Comparison of ENCODE assay signal across 1 cellular context in genomic region chr6:28161410-28162079, GRCh38.
TF ChIP-seq lines count a peak whose summit lies in the region.

No MANE protein-coding gene starts in this region.

TF ChIP-seq in HepG2, 621 proteins besides CTCF, POLR2A, EP300 and RAD21 (continued from another document and continues in another):
- 0 out of 2 replicates have a peak, but pooled peaks have one; percentile 34 for TF ChIP-seq ZNF230 (CRISPR knock-in tag; IDR thresholded peaks at IDR 0.05)
- TF ChIP-seq, protein P1, sequence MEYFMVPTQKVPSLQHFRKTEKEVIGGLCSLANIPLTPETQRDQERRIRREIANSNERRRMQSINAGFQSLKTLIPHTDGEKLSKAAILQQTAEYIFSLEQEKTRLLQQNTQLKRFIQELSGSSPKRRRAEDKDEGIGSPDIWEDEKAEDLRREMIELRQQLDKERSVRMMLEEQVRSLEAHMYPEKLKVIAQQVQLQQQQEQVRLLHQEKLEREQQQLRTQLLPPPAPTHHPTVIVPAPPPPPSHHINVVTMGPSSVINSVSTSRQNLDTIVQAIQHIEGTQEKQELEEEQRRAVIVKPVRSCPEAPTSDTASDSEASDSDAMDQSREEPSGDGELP (IDR thresholded peaks at IDR 0.05; ENCODE audit: borderline replicate concordance, low read depth), result 0 out of 2 replicates have a peak, but pooled peaks have one; percentile 38
- no peak for TF ChIP-seq ZNF7 (CRISPR knock-in tag; IDR thresholded peaks at IDR 0.05)
- TF ChIP-seq ZBTB33 (CRISPR knock-in tag; IDR thresholded peaks at IDR 0.05), result no peak
- TF ChIP-seq ZBTB3 (CRISPR knock-in tag; IDR thresholded peaks at IDR 0.05; ENCODE audit: borderline replicate concordance, low read depth), result no peak
- TF ChIP-seq XRCC5 (optimal IDR thresholded peaks at IDR 0.05; ENCODE audit: low read length), result peak; percentile 69
- peak; percentile 31; the same call in 1 of the 2 replicates for TF ChIP-seq ZNF556 (CRISPR knock-in tag; IDR thresholded peaks at IDR 0.05; ENCODE audit: borderline replicate concordance)
- no peak for TF ChIP-seq SP1 (IDR thresholded peaks at IDR 0.05)
- TF ChIP-seq SP1 (CRISPR knock-in tag; IDR thresholded peaks at IDR 0.05), result peak; percentile 67; the same call in 1 of the 2 replicates
- TF ChIP-seq ZNF121 (CRISPR knock-in tag; IDR thresholded peaks at IDR 0.05), result no peak
- TF ChIP-seq ZNF18 (CRISPR knock-in tag; IDR thresholded peaks at IDR 0.05; ENCODE audit: insufficient replicate concordance), result no peak
- peak; percentile 63 for TF ChIP-seq ZNF543 (CRISPR knock-in tag; IDR thresholded peaks at IDR 0.05)
- no peak for TF ChIP-seq NFRKB (IDR thresholded peaks at IDR 0.05)
- peak; percentile 18; the same call in 1 of the 2 replicates for TF ChIP-seq ZNF281 (CRISPR knock-in tag; IDR thresholded peaks at IDR 0.05; ENCODE audit: borderline replicate concordance)
- peak; percentile 82; the same call in 1 of the 2 replicates for TF ChIP-seq NFKB2 (CRISPR knock-in tag; IDR thresholded peaks at IDR 0.05; ENCODE audit: borderline replicate concordance)
- TF ChIP-seq KMT2B (CRISPR knock-in tag; IDR thresholded peaks at IDR 0.05), result peak; percentile 89
- no peak for TF ChIP-seq ZNF224 (CRISPR knock-in tag; IDR thresholded peaks at IDR 0.05)
- TF ChIP-seq KAT7 (CRISPR knock-in tag; IDR thresholded peaks at IDR 0.05; ENCODE audit: borderline replicate concordance), result peak; percentile 71; the same call in 1 of the 2 replicates
- no peak for TF ChIP-seq ZXDC (CRISPR knock-in tag; IDR thresholded peaks at IDR 0.05)
- TF ChIP-seq ZNF547 (CRISPR knock-in tag; IDR thresholded peaks at IDR 0.05), result peak; percentile 74; the same call in 1 of the 2 replicates
- TF ChIP-seq KDM2A (CRISPR knock-in tag; IDR thresholded peaks at IDR 0.05; ENCODE audit: borderline replicate concordance, low read depth), result peak; percentile 94; the same call in 1 of the 2 replicates
- TF ChIP-seq ZSCAN25 (CRISPR knock-in tag; IDR thresholded peaks at IDR 0.05), result peak; percentile 48; the same call in 1 of the 2 replicates
- TF ChIP-seq, protein P2, sequence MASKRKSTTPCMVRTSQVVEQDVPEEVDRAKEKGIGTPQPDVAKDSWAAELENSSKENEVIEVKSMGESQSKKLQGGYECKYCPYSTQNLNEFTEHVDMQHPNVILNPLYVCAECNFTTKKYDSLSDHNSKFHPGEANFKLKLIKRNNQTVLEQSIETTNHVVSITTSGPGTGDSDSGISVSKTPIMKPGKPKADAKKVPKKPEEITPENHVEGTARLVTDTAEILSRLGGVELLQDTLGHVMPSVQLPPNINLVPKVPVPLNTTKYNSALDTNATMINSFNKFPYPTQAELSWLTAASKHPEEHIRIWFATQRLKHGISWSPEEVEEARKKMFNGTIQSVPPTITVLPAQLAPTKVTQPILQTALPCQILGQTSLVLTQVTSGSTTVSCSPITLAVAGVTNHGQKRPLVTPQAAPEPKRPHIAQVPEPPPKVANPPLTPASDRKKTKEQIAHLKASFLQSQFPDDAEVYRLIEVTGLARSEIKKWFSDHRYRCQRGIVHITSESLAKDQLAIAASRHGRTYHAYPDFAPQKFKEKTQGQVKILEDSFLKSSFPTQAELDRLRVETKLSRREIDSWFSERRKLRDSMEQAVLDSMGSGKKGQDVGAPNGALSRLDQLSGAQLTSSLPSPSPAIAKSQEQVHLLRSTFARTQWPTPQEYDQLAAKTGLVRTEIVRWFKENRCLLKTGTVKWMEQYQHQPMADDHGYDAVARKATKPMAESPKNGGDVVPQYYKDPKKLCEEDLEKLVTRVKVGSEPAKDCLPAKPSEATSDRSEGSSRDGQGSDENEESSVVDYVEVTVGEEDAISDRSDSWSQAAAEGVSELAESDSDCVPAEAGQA (IDR thresholded peaks at IDR 0.05; ENCODE audit: low read depth), result no peak
- TF ChIP-seq, protein P2 (CRISPR knock-in tag; IDR thresholded peaks at IDR 0.05; ENCODE audit: borderline replicate concordance), result 0 out of 2 replicates have a peak, but pooled peaks have one; percentile 22
- 0 out of 2 replicates have a peak, but pooled peaks have one; percentile 52 for TF ChIP-seq ZNF34 (CRISPR knock-in tag; IDR thresholded peaks at IDR 0.05; ENCODE audit: borderline replicate concordance)
- TF ChIP-seq ERF (CRISPR knock-in tag; IDR thresholded peaks at IDR 0.05), result peak; percentile 77; the same call in 1 of the 2 replicates
- TF ChIP-seq, protein P3, sequence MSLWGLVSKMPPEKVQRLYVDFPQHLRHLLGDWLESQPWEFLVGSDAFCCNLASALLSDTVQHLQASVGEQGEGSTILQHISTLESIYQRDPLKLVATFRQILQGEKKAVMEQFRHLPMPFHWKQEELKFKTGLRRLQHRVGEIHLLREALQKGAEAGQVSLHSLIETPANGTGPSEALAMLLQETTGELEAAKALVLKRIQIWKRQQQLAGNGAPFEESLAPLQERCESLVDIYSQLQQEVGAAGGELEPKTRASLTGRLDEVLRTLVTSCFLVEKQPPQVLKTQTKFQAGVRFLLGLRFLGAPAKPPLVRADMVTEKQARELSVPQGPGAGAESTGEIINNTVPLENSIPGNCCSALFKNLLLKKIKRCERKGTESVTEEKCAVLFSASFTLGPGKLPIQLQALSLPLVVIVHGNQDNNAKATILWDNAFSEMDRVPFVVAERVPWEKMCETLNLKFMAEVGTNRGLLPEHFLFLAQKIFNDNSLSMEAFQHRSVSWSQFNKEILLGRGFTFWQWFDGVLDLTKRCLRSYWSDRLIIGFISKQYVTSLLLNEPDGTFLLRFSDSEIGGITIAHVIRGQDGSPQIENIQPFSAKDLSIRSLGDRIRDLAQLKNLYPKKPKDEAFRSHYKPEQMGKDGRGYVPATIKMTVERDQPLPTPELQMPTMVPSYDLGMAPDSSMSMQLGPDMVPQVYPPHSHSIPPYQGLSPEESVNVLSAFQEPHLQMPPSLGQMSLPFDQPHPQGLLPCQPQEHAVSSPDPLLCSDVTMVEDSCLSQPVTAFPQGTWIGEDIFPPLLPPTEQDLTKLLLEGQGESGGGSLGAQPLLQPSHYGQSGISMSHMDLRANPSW (CRISPR knock-in tag; IDR thresholded peaks at IDR 0.05; ENCODE audit: borderline replicate concordance), result peak; percentile 78; the same call in 1 of the 2 replicates
- peak; percentile 77; the same call in 1 of the 2 replicates for TF ChIP-seq GLI4 (CRISPR knock-in tag; IDR thresholded peaks at IDR 0.05; ENCODE audit: borderline replicate concordance)
- peak; percentile 46 to 65; a peak in 3 of 4 replicates for TF ChIP-seq HMGXB4 (CRISPR knock-in tag; IDR thresholded peaks at IDR 0.05; ENCODE audit: borderline replicate concordance in 1 of 2, low read depth in 1 of 2)
- TF ChIP-seq, protein P4, sequence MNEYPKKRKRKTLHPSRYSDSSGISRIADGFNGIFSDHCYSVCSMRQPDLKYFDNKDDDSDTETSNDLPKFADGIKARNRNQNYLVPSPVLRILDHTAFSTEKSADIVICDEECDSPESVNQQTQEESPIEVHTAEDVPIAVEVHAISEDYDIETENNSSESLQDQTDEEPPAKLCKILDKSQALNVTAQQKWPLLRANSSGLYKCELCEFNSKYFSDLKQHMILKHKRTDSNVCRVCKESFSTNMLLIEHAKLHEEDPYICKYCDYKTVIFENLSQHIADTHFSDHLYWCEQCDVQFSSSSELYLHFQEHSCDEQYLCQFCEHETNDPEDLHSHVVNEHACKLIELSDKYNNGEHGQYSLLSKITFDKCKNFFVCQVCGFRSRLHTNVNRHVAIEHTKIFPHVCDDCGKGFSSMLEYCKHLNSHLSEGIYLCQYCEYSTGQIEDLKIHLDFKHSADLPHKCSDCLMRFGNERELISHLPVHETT (CRISPR knock-in tag; conservative IDR thresholded peaks at IDR 0.05), result 0 out of 2 replicates have a peak, but pooled peaks have one; percentile 77
